ENCODE assay signal across 8 cellular contexts in the genomic region with DNA sequence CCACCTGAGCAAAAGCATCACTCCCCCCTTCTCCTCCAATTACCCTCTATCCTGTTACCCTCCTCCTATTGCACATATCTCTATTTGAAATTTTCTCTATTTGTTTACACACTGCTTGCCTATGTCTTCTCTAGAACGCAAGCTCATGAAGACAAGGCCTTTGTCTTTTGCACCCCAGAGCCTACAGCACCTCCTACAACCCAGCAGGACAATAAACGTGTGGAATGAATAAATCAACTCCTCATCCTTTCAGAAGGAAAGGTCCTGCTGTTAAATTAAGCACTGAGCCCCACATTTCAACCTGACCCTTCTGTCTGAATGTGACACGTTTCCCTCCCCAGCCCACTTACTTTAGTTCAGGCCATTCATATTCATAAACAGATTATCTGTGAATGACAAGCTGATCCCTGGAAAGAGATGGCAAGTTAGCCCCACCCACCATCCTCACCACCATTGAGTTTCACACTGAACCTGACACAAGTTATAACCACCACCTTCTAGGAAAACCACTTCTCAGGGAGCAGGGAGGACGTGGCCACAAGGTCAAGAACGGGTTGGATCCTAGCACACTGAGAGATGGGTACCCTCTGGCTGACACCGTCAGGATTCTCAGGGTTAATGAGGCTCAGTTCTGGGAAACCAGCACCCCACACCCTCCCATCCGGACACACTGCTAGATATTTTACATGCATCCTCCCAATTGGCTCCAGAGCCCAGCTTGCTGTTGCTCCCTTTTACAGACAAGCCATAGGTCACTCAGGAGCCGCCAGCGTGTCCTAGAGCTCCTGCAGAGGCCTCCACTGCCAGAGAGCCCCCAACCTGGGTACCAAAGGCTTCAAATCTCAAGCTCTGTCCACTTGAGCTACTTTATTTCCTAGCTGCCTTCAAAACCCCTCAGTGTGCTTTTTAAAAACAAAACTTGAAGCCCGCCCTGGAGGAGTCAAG. TPM values are rescaled to one million over a fixed set of nuclear protein-coding genes. Genes with fewer than 3 reads are reported as not detected.
DNase-seq lines count a peak whose midpoint lies in the region; ATAC-seq and TF ChIP-seq lines count a peak whose summit lies in the region.

No MANE protein-coding gene starts in this region.

- H3K9ac ChIP-seq in muscle layer of colon (ENCODE audit: low read length): peak overlapping the region; percentile 42

- no peaks in the 10 kb centered on the region for H3K27me3 ChIP-seq in muscle layer of colon (ENCODE audit: control insufficient read depth in 1 of 2, insufficient read depth in 2 of 2, low read length in 2 of 2)

- H3K4me1 ChIP-seq in muscle layer of colon (ENCODE audit: insufficient read depth, low read length): peaks cover 15% of the 10 kb centered on the region

- peak overlapping the region; percentile 33 to 81 for H3K4me3 ChIP-seq in muscle layer of colon (ENCODE audit: low read depth in 1 of 2, low read length in 2 of 2)

- no peak for TF ChIP-seq POLR2A in erythroblast (IDR thresholded peaks at IDR 0.05; ENCODE audit: low read length)

- no peaks in the 10 kb centered on the region for H3K36me3 Mint-ChIP-seq in T-helper 17 cell (ENCODE audit: low read depth)

- DNase-seq in Caki2 (ENCODE audit: low read depth) (peak; percentile 39), T-helper 17 cell (no peak), erythroblast (lab: John Stamatoyannopoulos, UW) (peak; percentile 49 to 53), OCI-M1 (lab: John Stamatoyannopoulos, UW) (no peak)

- H3K27ac ChIP-seq in muscle layer of colon (ENCODE audit: low read depth, low read length): peak overlapping the region; percentile 86

- peak overlapping the region; percentile 89 for H3K4me3 Mint-ChIP-seq in T-helper 17 cell

- in situ Hi-C loops in Caki2 (cut with HindIII; ENCODE audit: low pct_unique_long_range_greater_than_20kb, low sequenced_read_pairs): no loop called here

- no peaks in the 10 kb centered on the region for H3K36me3 ChIP-seq in muscle layer of colon (ENCODE audit: insufficient read depth, low read length)

- peak overlapping the region; percentile 17 for H3K27ac Mint-ChIP-seq in T-helper 17 cell

- peaks cover 24% of the 10 kb centered on the region for H3K4me1 Mint-ChIP-seq in T-helper 17 cell

- no peaks in the 10 kb centered on the region for H3K27me3 Mint-ChIP-seq in T-helper 17 cell

- ATAC-seq in HG02588 (IDR thresholded peaks at IDR 0.05; ENCODE audit: unreplicated experiment): peak; percentile 3
- peak; percentile 7 for ATAC-seq in T-helper 17 cell
- ATAC-seq in GM21825 (IDR thresholded peaks at IDR 0.05; ENCODE audit: unreplicated experiment): no peak
- no peak for ATAC-seq in GM19455 (IDR thresholded peaks at IDR 0.05; ENCODE audit: unreplicated experiment)

- H3K9me3 ChIP-seq in T-helper 17 cell (ENCODE audit: control insufficient read depth, low read length, poor library complexity, severe bottlenecking) (no peaks in the 10 kb centered on the region), muscle layer of colon (ENCODE audit: low read length) (no peaks in the 10 kb centered on the region)

RNA-seq across cellular contexts. Expression of a gene that starts 0.9 kb away (rescaled TPM):
- 7.9 and 9.8 TPM in 2 replicates for total RNA-seq in Caki2 (2014; rRNA removed; shearing (Covaris generic); ENCODE audit: low replicate concordance)
- total RNA-seq in T-helper 17 cell: 1 to 10 TPM in 1 of 2 donors, under 1 TPM in 1; 0.40 to 3.6 TPM

Comparison
In these comparisons a context has a peak if more than half of its experiments do, and no peak if none do; other contexts are left out.
1. DNase-seq: peak in Caki2 (single experiment) and erythroblast (2 of 2); none in T-helper 17 cell (0 of 3) and OCI-M1 (single experiment).
2. ATAC-seq: peak in HG02588 (single experiment) and T-helper 17 cell (single experiment); none in GM21825 (single experiment) and GM19455 (single experiment).